9 cellular contexts compared by ENCODE assay signal in the genomic region with DNA sequence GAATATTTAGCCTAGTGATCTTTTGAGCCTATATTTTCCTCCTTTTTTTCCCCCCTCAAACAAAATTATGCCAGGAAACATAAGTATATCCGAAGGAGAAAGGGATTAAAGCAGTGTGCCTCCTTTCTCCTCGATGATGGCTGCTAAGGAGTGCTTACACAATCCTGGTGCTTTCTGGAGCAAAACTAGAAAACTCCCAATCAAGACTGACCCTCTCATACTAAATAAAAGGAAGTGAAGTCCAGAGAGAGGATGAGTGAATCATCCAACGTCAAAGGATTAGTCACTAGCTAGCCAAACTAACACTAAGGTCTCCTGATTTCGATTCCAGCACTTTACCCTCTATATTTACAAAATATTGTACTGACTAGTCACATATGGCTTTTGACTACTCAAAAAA.
DNase-seq lines count a peak whose midpoint lies in the region; ATAC-seq and TF ChIP-seq lines count a peak whose summit lies in the region.
"Had no signal": no experiment of that assay in that cellular context is flagged by ENCODE, and none has a peak within 500 bp of the region (broad histone marks: within the 10 kb centered on the region; RNA-seq: fewer than 3 reads in every experiment).

No MANE protein-coding gene starts in this region.

- H3K4me1 ChIP-seq in gastrocnemius medialis, result peaks cover 49% of the 10 kb centered on the region in 2 donors

- TF ChIP-seq CTCF in RWPE1 (conservative IDR thresholded peaks at IDR 0.05; ENCODE audit: low read depth), result no peak
- no peak for TF ChIP-seq CTCF in fibroblast of mammary gland (conservative IDR thresholded peaks at IDR 0.05; ENCODE audit: control insufficient read depth, insufficient read depth, low read depth, low read length)
- TF ChIP-seq CTCF in gastrocnemius medialis (IDR thresholded peaks at IDR 0.05 in 4 of 5, conservative IDR thresholded peaks at IDR 0.05 in 1 of 5), result no peak
- no peak for TF ChIP-seq CTCF in type B pancreatic cell (conservative IDR thresholded peaks at IDR 0.05)
- no peak for TF ChIP-seq CTCF in WTC11 (IDR thresholded peaks at IDR 0.05)

- TF ChIP-seq POLR2A in gastrocnemius medialis (IDR thresholded peaks at IDR 0.05), result no peak

- intact Hi-C loops in gastrocnemius medialis (cut with DNase I; ENCODE audit: low total_unique reads), result no loop called here

- H3K4me3 Mint-ChIP-seq in type B pancreatic cell (no peak overlapping the region), WTC11 (no peak overlapping the region)

- CTCF ChIA-PET in RWPE1 (lab: Yijun Ruan, JAX) (interaction anchor here (0.6 kb wide), 1 partner anchor 1925 kb away, joined by 3 read pairs; no protein-coding TSS in a partner anchor), WTC11 (lab: Charles Lee) (no interaction called here)

- H3K4me3 ChIP-seq in fibroblast of mammary gland (ENCODE audit: control insufficient read depth, low read depth, low read length) (peak overlapping the region; percentile 24), gastrocnemius medialis (no peak overlapping the region)

- DNase-seq in GM03348 (ENCODE audit: low spot score), result peak; percentile 73
- DNase-seq in RWPE1 (ENCODE audit: low spot score), result peak; percentile 68
- DNase-seq in fibroblast of mammary gland (ENCODE audit: low read depth), result peak; percentile 99
- DNase-seq in gastrocnemius medialis, result no peak
- no peak for DNase-seq in stimulated activated naive CD4-positive, alpha-beta T cell treated with Interleukin-2 at 50 U/mL for 16 hours (lab: John Stamatoyannopoulos, UW)
- DNase-seq in D341Med (ENCODE audit: low spot score), result no peak
- DNase-seq in type B pancreatic cell (ENCODE audit: extremely low spot score, unreplicated experiment), result no peak
- DNase-seq in WTC11 (ENCODE audit: low spot score), result no peak

- POLR2A ChIA-PET in RWPE1 (lab: Yijun Ruan, JAX; ENCODE audit: low non-redundant PET) (interaction anchor here (1.0 kb wide), 1 partner anchor 147 kb away, joined by 3 read pairs; a partner anchor contains a TSS), WTC11 (lab: Charles Lee) (no interaction called here)

- H3K4me1 Mint-ChIP-seq in type B pancreatic cell (ENCODE audit: unreplicated experiment), result peaks cover 15% of the 10 kb centered on the region
- H3K4me1 Mint-ChIP-seq in WTC11, result peaks cover 14% of the 10 kb centered on the region; the same call in 1 of the 2 replicates

- H3K27me3 ChIP-seq in gastrocnemius medialis, result no peaks in the 10 kb centered on the region

- in situ Hi-C loops in gastrocnemius medialis (cut with MboI; ENCODE audit: low sequenced_read_pairs in 4 of 4), result loop anchor here in 1 of 4 donors (25.0 kb wide), 1 partner anchor 137 kb away; a partner anchor contains a TSS

- no peaks in the 10 kb centered on the region for H3K36me3 ChIP-seq in gastrocnemius medialis

- H3K9me3 Mint-ChIP-seq in type B pancreatic cell (no peaks in the 10 kb centered on the region), WTC11 (no peaks in the 10 kb centered on the region)
- H3K9me3 Mint-ChIP-seq: IgD-negative memory B cell had no signal

- no peak overlapping the region for H3K27ac ChIP-seq in RWPE1
- H3K27ac ChIP-seq in gastrocnemius medialis, result peak overlapping the region; percentile 29 to 63 (median 56)

- H3K9me3 ChIP-seq in gastrocnemius medialis, result no peaks in the 10 kb centered on the region

- no peaks in the 10 kb centered on the region for H3K27me3 Mint-ChIP-seq in type B pancreatic cell
- no peaks in the 10 kb centered on the region for H3K27me3 Mint-ChIP-seq in WTC11 (ENCODE audit: low read depth)
- H3K27me3 Mint-ChIP-seq: IgD-negative memory B cell had no signal

- H3K36me3 Mint-ChIP-seq in type B pancreatic cell, result no peaks in the 10 kb centered on the region
- H3K36me3 Mint-ChIP-seq in WTC11, result no peaks in the 10 kb centered on the region
- H3K36me3 Mint-ChIP-seq: IgD-negative memory B cell had no signal

- ATAC-seq in gastrocnemius medialis (peak; percentile 38 to 51), WTC11 (no peak)

- H3K27ac Mint-ChIP-seq in type B pancreatic cell (no peak overlapping the region), WTC11 (no peak overlapping the region)

TF ChIP-seq in WTC11, 78 proteins besides CTCF, POLR2A, EP300 and RAD21:
- no peak for TF ChIP-seq HMGA2 (CRISPR knock-in tag; IDR thresholded peaks at IDR 0.05)
- no peak for TF ChIP-seq GABPB1 (CRISPR knock-in tag; IDR thresholded peaks at IDR 0.05)
- TF ChIP-seq FOXP1 (CRISPR knock-in tag; IDR thresholded peaks at IDR 0.05; ENCODE audit: borderline replicate concordance), result no peak

Comparison
In these comparisons a context has a peak if more than half of its experiments do, and no peak if none do; other contexts are left out.
1. DNase-seq: peak in GM03348 (single experiment), RWPE1 (single experiment) and fibroblast of mammary gland (single experiment); none in gastrocnemius medialis (0 of 2), stimulated activated naive CD4-positive, alpha-beta T cell treated with Interleukin-2 at 50 U/mL for 16 hours (single experiment), D341Med (single experiment), type B pancreatic cell (single experiment) and WTC11 (single experiment).